In the genomic region with DNA sequence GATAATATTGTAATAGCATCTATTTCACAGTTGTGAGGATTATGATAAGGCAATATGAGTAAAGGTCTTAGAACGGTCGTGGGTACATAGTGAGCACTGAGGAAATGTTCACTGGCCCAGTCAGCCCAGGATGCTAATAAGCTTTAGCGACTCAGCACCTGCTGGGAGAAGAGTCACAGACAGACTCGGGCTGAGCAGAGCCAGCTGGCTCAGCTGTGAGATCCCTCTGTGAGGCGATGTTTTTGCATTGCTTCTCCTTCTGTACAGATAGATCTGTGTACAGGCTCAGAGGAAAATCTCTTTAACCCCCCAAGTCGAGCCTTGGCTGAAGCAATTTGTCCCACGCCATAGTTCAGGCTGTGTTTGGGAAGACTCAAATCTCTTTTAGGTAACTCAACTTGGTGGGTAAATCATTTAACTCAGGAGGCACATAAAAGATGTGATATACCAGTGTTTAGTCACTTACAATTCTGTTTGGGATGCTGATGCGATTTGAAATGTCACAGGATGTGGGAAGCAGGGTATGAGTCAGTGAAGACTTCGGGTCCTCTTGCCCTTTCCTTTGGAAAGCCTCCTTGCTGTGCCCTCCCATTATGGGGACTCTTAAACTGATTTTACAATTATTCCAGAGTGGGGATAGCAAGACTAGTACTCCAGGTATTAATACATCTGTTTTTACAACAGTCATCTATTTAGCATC, we compare ENCODE assay signal across 22 cellular contexts. TPM values are rescaled to one million over a fixed set of nuclear protein-coding genes. Genes with fewer than 3 reads are reported as not detected.
DNase-seq lines count a peak whose midpoint lies in the region; ATAC-seq lines count a peak whose summit lies in the region.
"Had no signal": no experiment of that assay in that cellular context is flagged by ENCODE, and none has a peak within 500 bp of the region (broad histone marks: within the 10 kb centered on the region; RNA-seq: fewer than 3 reads in every experiment).

No MANE protein-coding gene starts in this region.

- no peaks in the 10 kb centered on the region for H3K27me3 ChIP-seq in effector memory CD4-positive, alpha-beta T cell (replicated peaks; ENCODE audit: control insufficient read depth, insufficient read depth, low read length, poor library complexity, severe bottlenecking)
- H3K27me3 ChIP-seq: Peyer's patch, tibial nerve had no signal

- H3K4me1 ChIP-seq in effector memory CD4-positive, alpha-beta T cell (ENCODE audit: control insufficient read depth, insufficient read depth, low read length, poor library complexity, severe bottlenecking), result no peaks in the 10 kb centered on the region
- H3K4me1 ChIP-seq: gastroesophageal sphincter, parathyroid adenoma, Peyer's patch, SJSA1, tibial nerve had no signal

- no peaks in the 10 kb centered on the region for H3K36me3 ChIP-seq in effector memory CD4-positive, alpha-beta T cell (ENCODE audit: control insufficient read depth, insufficient read depth, low read length)
- H3K36me3 ChIP-seq: gastroesophageal sphincter, Peyer's patch, SJSA1, tibial nerve had no signal

- ATAC-seq in HG03097 (IDR thresholded peaks at IDR 0.05; ENCODE audit: low FRiP score, unreplicated experiment), result no peak
- ATAC-seq: gastroesophageal sphincter had no signal

- peak overlapping the region; percentile 19 for H3K27ac ChIP-seq in cingulate gyrus (ENCODE audit: low read depth, low read length)
- no peak overlapping the region for H3K27ac ChIP-seq in effector memory CD4-positive, alpha-beta T cell (ENCODE audit: insufficient read depth, low read length, poor library complexity, severe bottlenecking)
- H3K27ac ChIP-seq: gastroesophageal sphincter, parathyroid adenoma, Peyer's patch, SJSA1, skin epidermis, tibial nerve, VCaP had no signal

- no peaks in the 10 kb centered on the region for H3K9me3 ChIP-seq in effector memory CD4-positive, alpha-beta T cell (ENCODE audit: control insufficient read depth, low read length)
- H3K9me3 ChIP-seq: gastroesophageal sphincter, Peyer's patch, SJSA1, tibial nerve had no signal

- DNase-seq in EH (ENCODE audit: low read depth), result peak; percentile 60
- DNase-seq in M059J (ENCODE audit: low read depth), result peak; percentile 50
- DNase-seq in renal cortical epithelial cell (ENCODE audit: low read depth), result peak; percentile 24
- no peak for DNase-seq in iPS-NIHi7 (ENCODE audit: extremely low spot score)
- no peak for DNase-seq in effector memory CD4-positive, alpha-beta T cell
- DNase-seq: activated CD4-positive, alpha-beta T cell treated with anti-CD3 and anti-CD28 coated beads, Interleukin-2, amount 50 U/mL, for 48 hours; activated gamma-delta T cell treated with Interleukin-2 at 50 U/mL for 16 hours; amniotic stem cell; central memory CD4-positive, alpha-beta T cell; NCI-H1694 treated with DMSO at 0.1 percent for 48 hours; Peyer's patch; stimulated activated CD4-positive, alpha-beta T cell treated with anti-CD3 and anti-CD28 coated beads, Interleukin-2, amount 100 ng/mL, for 24 hours; stimulated activated naive CD8-positive, alpha-beta T cell treated with anti-CD3 and anti-CD28 coated beads, Interleukin-15, Interleukin-2, amounts not matched to agents 100 U/mL and 50 U/mL, for 24 hours; T-helper 2 cell had no signal

- H3K4me3 ChIP-seq in effector memory CD4-positive, alpha-beta T cell (ENCODE audit: insufficient read depth, low read depth, low read length, poor library complexity, severe bottlenecking), result no peak overlapping the region
- H3K4me3 ChIP-seq: gastroesophageal sphincter, Peyer's patch, SJSA1, skin epidermis, tibial nerve had no signal

RNA-seq across cellular contexts. Expression of gene PHACTR1, which starts 53.1 kb away (rescaled TPM):
- 1.2 and 3.5 TPM in 2 replicates for total RNA-seq in M059J (2014; rRNA removed; shearing (Covaris generic))
- 1.9 and 3.9 TPM in 2 replicates for total RNA-seq in renal cortical epithelial cell

Comparison
In these comparisons a context has a peak if more than half of its experiments do, and no peak if none do; other contexts are left out.
1. DNase-seq: peak in EH (single experiment), M059J (single experiment) and renal cortical epithelial cell (single experiment); none in iPS-NIHi7 (single experiment) and effector memory CD4-positive, alpha-beta T cell (0 of 3).